In the genomic region with DNA sequence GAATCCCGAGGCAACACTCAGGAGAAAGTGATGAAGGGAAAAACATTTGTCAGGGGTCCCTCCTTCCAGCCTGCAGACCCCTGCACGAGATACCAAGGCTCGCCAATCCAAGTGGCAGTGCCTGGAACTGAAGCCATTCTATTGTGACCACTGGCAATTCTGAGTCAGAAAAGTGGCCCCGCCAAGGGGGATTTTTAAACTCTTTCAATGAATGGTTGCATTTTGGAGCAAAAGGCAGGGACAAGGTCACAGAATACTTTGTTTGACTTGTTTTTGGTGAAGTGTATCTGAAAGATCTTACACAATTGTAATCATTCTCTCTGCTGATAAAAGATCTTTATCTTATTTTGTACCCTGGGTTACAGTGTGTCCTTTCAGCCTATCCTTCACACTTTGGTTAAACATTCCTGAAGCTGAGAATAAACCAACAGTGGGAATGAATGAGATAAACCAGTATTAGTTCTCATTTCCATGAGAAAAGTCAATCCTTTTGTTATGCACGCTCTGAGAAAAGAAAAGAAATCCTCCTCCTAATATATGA, we compare ENCODE assay signal across 1 cellular context.
A peak's percentile ranks its signal among the peaks of the same experiment; 100 is the strongest.
TF ChIP-seq lines count a peak whose summit lies in the region.

No MANE protein-coding gene starts in this region.

TF ChIP-seq in HepG2, 621 proteins besides CTCF, POLR2A, EP300 and RAD21 (continued from another document and continues in another):
- TF ChIP-seq ZNF18 (CRISPR knock-in tag; IDR thresholded peaks at IDR 0.05; ENCODE audit: insufficient replicate concordance): no peak
- TF ChIP-seq, protein P1, sequence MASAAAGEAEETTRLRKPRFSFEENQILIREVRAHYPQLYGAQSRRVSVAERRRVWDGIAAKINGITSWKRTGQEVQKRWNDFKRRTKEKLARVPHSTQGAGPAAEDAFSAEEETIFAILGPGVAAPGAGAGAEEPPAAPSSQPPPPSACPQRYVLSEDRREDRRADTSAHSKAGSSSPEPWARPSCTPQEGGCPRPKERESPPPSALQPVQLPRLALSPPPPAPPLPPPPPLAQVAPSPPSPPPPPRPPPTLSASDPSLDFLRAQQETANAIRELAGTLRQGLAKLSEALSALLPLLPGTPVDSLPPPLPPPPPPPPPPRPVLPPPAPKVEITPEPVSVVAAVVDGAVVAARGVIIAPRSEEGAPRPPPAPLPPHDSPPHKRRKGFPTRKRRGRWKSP (CRISPR knock-in tag; IDR thresholded peaks at IDR 0.05): no peak
- TF ChIP-seq ZSCAN21 (CRISPR knock-in tag; IDR thresholded peaks at IDR 0.05; ENCODE audit: borderline replicate concordance): no peak
- peak; percentile 69; the same call in 1 of the 2 replicates for TF ChIP-seq SOX13 (IDR thresholded peaks at IDR 0.05)
- TF ChIP-seq SOX13 (CRISPR knock-in tag; conservative IDR thresholded peaks at IDR 0.05 in 1 of 2, IDR thresholded peaks at IDR 0.05 in 1 of 2): peak in 1 of 2 experiments; percentile 98; a peak in 2 of 4 replicates
- no peak for TF ChIP-seq PAWR (CRISPR knock-in tag; IDR thresholded peaks at IDR 0.05; ENCODE audit: borderline replicate concordance)
- TF ChIP-seq HOXA5 (CRISPR knock-in tag; IDR thresholded peaks at IDR 0.05): no peak
- TF ChIP-seq ZIK1 (CRISPR knock-in tag; IDR thresholded peaks at IDR 0.05; ENCODE audit: borderline replicate concordance, low read depth): no peak
- TF ChIP-seq ISX (CRISPR knock-in tag; conservative IDR thresholded peaks at IDR 0.05): no peak
- TF ChIP-seq, protein P2, sequence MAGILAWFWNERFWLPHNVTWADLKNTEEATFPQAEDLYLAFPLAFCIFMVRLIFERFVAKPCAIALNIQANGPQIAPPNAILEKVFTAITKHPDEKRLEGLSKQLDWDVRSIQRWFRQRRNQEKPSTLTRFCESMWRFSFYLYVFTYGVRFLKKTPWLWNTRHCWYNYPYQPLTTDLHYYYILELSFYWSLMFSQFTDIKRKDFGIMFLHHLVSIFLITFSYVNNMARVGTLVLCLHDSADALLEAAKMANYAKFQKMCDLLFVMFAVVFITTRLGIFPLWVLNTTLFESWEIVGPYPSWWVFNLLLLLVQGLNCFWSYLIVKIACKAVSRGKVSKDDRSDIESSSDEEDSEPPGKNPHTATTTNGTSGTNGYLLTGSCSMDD (CRISPR knock-in tag; IDR thresholded peaks at IDR 0.05): no peak
- TF ChIP-seq ZFP37 (CRISPR knock-in tag; IDR thresholded peaks at IDR 0.05; ENCODE audit: borderline replicate concordance): no peak
- 0 out of 2 replicates have a peak, but pooled peaks have one; percentile 9 for TF ChIP-seq MIXL1 (CRISPR knock-in tag; IDR thresholded peaks at IDR 0.05)
- peak; percentile 84; the same call in 1 of the 2 replicates for TF ChIP-seq ISL2 (CRISPR knock-in tag; IDR thresholded peaks at IDR 0.05)
- TF ChIP-seq TP53 (CRISPR knock-in tag; conservative IDR thresholded peaks at IDR 0.05): no peak
- TF ChIP-seq MYC (CRISPR knock-in tag; IDR thresholded peaks at IDR 0.05; ENCODE audit: borderline replicate concordance): no peak
- TF ChIP-seq TBX2 (CRISPR knock-in tag; IDR thresholded peaks at IDR 0.05; ENCODE audit: borderline replicate concordance): peak; percentile 53; the same call in 1 of the 2 replicates
- TF ChIP-seq AKNA (CRISPR knock-in tag; IDR thresholded peaks at IDR 0.05; ENCODE audit: borderline replicate concordance): no peak
- peak; percentile 73; the same call in 1 of the 2 replicates for TF ChIP-seq RXRB (CRISPR knock-in tag; IDR thresholded peaks at IDR 0.05; ENCODE audit: borderline replicate concordance)
- TF ChIP-seq THAP11 (CRISPR knock-in tag; IDR thresholded peaks at IDR 0.05): 0 out of 2 replicates have a peak, but pooled peaks have one; percentile 38
- TF ChIP-seq NR2F2 (IDR thresholded peaks at IDR 0.05; ENCODE audit: borderline replicate concordance, low read depth): 0 out of 2 replicates have a peak, but pooled peaks have one; percentile 25
- no peak for TF ChIP-seq HHEX (CRISPR knock-in tag; IDR thresholded peaks at IDR 0.05)
- no peak for TF ChIP-seq ZNF616 (CRISPR knock-in tag; IDR thresholded peaks at IDR 0.05; ENCODE audit: low read depth)
- TF ChIP-seq ZNF460 (CRISPR knock-in tag; IDR thresholded peaks at IDR 0.05; ENCODE audit: borderline replicate concordance): no peak
- TF ChIP-seq CREM (IDR thresholded peaks at IDR 0.05): peak; percentile 47; the same call in 1 of the 2 replicates
- TF ChIP-seq CREM (CRISPR knock-in tag; IDR thresholded peaks at IDR 0.05): no peak
- no peak for TF ChIP-seq ATF6 (CRISPR knock-in tag; conservative IDR thresholded peaks at IDR 0.05)
- no peak for TF ChIP-seq HIVEP1 (CRISPR knock-in tag; IDR thresholded peaks at IDR 0.05)
- no peak; the same call in 1 of the 2 replicates for TF ChIP-seq FOXO1 (CRISPR knock-in tag; IDR thresholded peaks at IDR 0.05)
- TF ChIP-seq, protein P3, sequence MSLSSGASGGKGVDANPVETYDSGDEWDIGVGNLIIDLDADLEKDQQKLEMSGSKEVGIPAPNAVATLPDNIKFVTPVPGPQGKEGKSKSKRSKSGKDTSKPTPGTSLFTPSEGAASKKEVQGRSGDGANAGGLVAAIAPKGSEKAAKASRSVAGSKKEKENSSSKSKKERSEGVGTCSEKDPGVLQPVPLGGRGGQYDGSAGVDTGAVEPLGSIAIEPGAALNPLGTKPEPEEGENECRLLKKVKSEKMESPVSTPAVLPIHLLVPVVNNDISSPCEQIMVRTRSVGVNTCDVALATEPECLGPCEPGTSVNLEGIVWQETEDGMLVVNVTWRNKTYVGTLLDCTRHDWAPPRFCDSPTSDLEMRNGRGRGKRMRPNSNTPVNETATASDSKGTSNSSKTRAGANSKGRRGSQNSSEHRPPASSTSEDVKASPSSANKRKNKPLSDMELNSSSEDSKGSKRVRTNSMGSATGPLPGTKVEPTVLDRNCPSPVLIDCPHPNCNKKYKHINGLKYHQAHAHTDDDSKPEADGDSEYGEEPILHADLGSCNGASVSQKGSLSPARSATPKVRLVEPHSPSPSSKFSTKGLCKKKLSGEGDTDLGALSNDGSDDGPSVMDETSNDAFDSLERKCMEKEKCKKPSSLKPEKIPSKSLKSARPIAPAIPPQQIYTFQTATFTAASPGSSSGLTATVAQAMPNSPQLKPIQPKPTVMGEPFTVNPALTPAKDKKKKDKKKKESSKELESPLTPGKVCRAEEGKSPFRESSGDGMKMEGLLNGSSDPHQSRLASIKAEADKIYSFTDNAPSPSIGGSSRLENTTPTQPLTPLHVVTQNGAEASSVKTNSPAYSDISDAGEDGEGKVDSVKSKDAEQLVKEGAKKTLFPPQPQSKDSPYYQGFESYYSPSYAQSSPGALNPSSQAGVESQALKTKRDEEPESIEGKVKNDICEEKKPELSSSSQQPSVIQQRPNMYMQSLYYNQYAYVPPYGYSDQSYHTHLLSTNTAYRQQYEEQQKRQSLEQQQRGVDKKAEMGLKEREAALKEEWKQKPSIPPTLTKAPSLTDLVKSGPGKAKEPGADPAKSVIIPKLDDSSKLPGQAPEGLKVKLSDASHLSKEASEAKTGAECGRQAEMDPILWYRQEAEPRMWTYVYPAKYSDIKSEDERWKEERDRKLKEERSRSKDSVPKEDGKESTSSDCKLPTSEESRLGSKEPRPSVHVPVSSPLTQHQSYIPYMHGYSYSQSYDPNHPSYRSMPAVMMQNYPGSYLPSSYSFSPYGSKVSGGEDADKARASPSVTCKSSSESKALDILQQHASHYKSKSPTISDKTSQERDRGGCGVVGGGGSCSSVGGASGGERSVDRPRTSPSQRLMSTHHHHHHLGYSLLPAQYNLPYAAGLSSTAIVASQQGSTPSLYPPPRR (CRISPR knock-in tag; IDR thresholded peaks at IDR 0.05; ENCODE audit: borderline replicate concordance): peak; percentile 48; the same call in 1 of the 2 replicates
- TF ChIP-seq ZNF775 (CRISPR knock-in tag; IDR thresholded peaks at IDR 0.05; ENCODE audit: borderline replicate concordance): no peak
- TF ChIP-seq ZNF839 (CRISPR knock-in tag; IDR thresholded peaks at IDR 0.05; ENCODE audit: borderline replicate concordance): no peak
- TF ChIP-seq TEF (CRISPR knock-in tag; IDR thresholded peaks at IDR 0.05): no peak
- TF ChIP-seq GZF1 (CRISPR knock-in tag; IDR thresholded peaks at IDR 0.05): no peak
- TF ChIP-seq ELF3 (CRISPR knock-in tag; IDR thresholded peaks at IDR 0.05): 0 out of 2 replicates have a peak, but pooled peaks have one; percentile 36
- no peak for TF ChIP-seq SRY (CRISPR knock-in tag; IDR thresholded peaks at IDR 0.05)
- TF ChIP-seq, protein P4, sequence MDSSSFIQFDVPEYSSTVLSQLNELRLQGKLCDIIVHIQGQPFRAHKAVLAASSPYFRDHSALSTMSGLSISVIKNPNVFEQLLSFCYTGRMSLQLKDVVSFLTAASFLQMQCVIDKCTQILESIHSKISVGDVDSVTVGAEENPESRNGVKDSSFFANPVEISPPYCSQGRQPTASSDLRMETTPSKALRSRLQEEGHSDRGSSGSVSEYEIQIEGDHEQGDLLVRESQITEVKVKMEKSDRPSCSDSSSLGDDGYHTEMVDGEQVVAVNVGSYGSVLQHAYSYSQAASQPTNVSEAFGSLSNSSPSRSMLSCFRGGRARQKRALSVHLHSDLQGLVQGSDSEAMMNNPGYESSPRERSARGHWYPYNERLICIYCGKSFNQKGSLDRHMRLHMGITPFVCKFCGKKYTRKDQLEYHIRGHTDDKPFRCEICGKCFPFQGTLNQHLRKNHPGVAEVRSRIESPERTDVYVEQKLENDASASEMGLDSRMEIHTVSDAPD (CRISPR knock-in tag; IDR thresholded peaks at IDR 0.05): 0 out of 2 replicates have a peak, but pooled peaks have one; percentile 34
- no peak for TF ChIP-seq GATAD1 (CRISPR knock-in tag; IDR thresholded peaks at IDR 0.05)
- no peak for TF ChIP-seq ZNF34 (CRISPR knock-in tag; IDR thresholded peaks at IDR 0.05; ENCODE audit: borderline replicate concordance)
- TF ChIP-seq ELF4 (CRISPR knock-in tag; IDR thresholded peaks at IDR 0.05; ENCODE audit: borderline replicate concordance): no peak
- TF ChIP-seq ZNF749 (CRISPR knock-in tag; IDR thresholded peaks at IDR 0.05; ENCODE audit: borderline replicate concordance): no peak
